ENCODE assay signal across 8 cellular contexts in the genomic region with DNA sequence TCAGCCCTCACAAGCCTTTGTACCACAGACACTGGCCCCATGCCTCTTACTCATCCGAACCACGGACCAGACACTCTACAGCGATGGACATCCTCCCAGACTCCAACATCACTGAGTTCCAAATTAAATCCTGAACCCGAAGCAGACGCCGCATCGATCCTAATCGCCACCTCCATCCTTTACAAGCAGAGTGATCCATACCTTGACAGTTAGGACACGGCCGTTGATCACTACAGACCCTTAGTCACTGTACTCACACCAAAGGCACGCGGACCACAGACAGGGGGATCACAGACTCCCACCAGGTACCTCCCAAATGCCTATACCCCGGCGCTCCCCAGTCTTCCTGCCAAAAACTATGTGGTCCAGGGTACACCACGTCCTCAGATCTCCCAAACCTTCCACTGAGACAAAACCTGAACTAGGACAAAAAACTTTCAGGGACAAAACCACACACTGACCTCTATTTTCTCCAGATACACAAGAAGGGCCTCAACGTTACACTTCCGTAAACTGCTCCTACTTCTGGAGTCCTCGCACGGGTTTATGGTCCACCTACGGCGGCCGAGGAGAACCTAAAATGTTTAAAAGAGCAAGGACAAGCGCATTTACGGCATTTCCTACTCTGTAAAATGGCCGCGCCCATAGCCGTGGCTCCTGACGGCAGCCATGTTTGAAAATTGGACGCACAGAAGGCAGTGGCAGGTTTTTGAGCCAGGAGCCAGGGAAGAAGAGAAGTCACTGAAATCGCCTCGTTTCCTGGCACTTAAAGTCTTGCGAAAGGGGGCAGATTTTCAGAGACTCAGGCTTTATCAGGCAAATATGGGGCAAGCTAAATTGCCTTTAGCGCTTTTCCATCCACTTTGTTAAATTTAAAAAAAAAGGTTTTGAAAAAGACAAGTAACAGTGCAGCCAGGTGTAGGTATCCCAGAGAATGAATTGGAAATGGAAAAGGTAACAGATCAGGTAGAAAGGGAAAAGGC. TPM values are rescaled to one million over a fixed set of nuclear protein-coding genes. Genes with fewer than 3 reads are reported as not detected.
A peak's percentile ranks its signal among the peaks of the same experiment; 100 is the strongest.
DNase-seq lines count a peak whose midpoint lies in the region; ATAC-seq and TF ChIP-seq lines count a peak whose summit lies in the region.

A gene (minus strand): TSS at position 532 of the 983 bp plus-strand sequence. CDS start 12,480 bp downstream, outside the sequence.

- H3K9me3 Mint-ChIP-seq in progenitor cell of endocrine pancreas (ENCODE audit: low read depth) = peaks cover 55% of the 10 kb centered on the region

- H3K36me3 Mint-ChIP-seq in T-helper 17 cell (ENCODE audit: low read depth) = peaks cover 6% of the 10 kb centered on the region
- peaks cover 58% of the 10 kb centered on the region for H3K36me3 Mint-ChIP-seq in progenitor cell of endocrine pancreas (ENCODE audit: insufficient read depth)

- intact Hi-C loops in left ventricle myocardium inferior (cut with micrococcal nuclease) (no loop called here), upper lobe of right lung (cut with DNase I) (no loop called here)

- H3K4me1 ChIP-seq in HAP-1 (no peaks in the 10 kb centered on the region; the same call in 1 of the 2 replicates), left ventricle myocardium inferior (peaks cover 39% of the 10 kb centered on the region), upper lobe of right lung (peaks cover 11% of the 10 kb centered on the region)

- H3K4me3 ChIP-seq in HAP-1 (peak within 1 kb of the TSS; percentile 76), left ventricle myocardium inferior (peak within 1 kb of the TSS; percentile 96), upper lobe of right lung (peak within 1 kb of the TSS; percentile 82)

- in situ Hi-C loops in HAP-1 (cut with MboI; ENCODE audit: low sequenced_read_pairs) = no loop called here

- H3K4me3 Mint-ChIP-seq in T-helper 17 cell = peak within 1 kb of the TSS; percentile 89
- peak within 1 kb of the TSS; percentile 97 for H3K4me3 Mint-ChIP-seq in progenitor cell of endocrine pancreas (ENCODE audit: low read depth)

- H3K36me3 ChIP-seq in HAP-1 (replicated peaks) = no peaks in the 10 kb centered on the region
- H3K36me3 ChIP-seq in left ventricle myocardium inferior = peaks cover 27% of the 10 kb centered on the region
- H3K36me3 ChIP-seq in upper lobe of right lung = no peaks in the 10 kb centered on the region

- H3K27ac ChIP-seq in angular gyrus (ENCODE audit: low read depth, low read length) (peak within 1 kb of the TSS; percentile 38), left ventricle myocardium inferior (replicated peaks) (peak within 1 kb of the TSS; percentile 82), upper lobe of right lung (peak within 1 kb of the TSS; percentile 88)

- H3K4me1 Mint-ChIP-seq in T-helper 17 cell (no peaks in the 10 kb centered on the region), progenitor cell of endocrine pancreas (ENCODE audit: low read depth) (peaks cover 5% of the 10 kb centered on the region)

- DNase-seq in EH (ENCODE audit: low read depth) (peak; percentile 94), HAP-1 (ENCODE audit: low spot score in 2 of 2) (peak; percentile 89 to 94), NCI-H1105 treated with DMSO at 0.1 percent for 48 hours (lab: John Stamatoyannopoulos, UW) (peak; percentile 96), T-helper 17 cell (peak; percentile 67 to 79 (median 77)), left ventricle myocardium inferior (peak; percentile 90), progenitor cell of endocrine pancreas (ENCODE audit: low spot score, unreplicated experiment) (peak; percentile 68), upper lobe of right lung (peak; percentile 92)

- H3K27me3 Mint-ChIP-seq in T-helper 17 cell (no peaks in the 10 kb centered on the region), progenitor cell of endocrine pancreas (no peaks in the 10 kb centered on the region)

- ATAC-seq in T-helper 17 cell = peak; percentile 97
- ATAC-seq in upper lobe of right lung = peak; percentile 100

- H3K27me3 ChIP-seq in HAP-1 (ENCODE audit: low read depth) = no peaks in the 10 kb centered on the region
- no peaks in the 10 kb centered on the region for H3K27me3 ChIP-seq in left ventricle myocardium inferior (ENCODE audit: low read depth)
- H3K27me3 ChIP-seq in upper lobe of right lung = no peaks in the 10 kb centered on the region

- H3K27ac Mint-ChIP-seq in T-helper 17 cell (peak within 1 kb of the TSS; percentile 82), progenitor cell of endocrine pancreas (peak within 1 kb of the TSS; percentile 95)

- H3K9me3 ChIP-seq in HAP-1 (peaks cover 2% of the 10 kb centered on the region; the same call in 1 of the 2 replicates), T-helper 17 cell (ENCODE audit: control insufficient read depth, low read length, poor library complexity, severe bottlenecking) (peaks cover 33% of the 10 kb centered on the region), left ventricle myocardium inferior (replicated peaks) (peaks cover 79% of the 10 kb centered on the region), upper lobe of right lung (peaks cover 41% of the 10 kb centered on the region)

- TF ChIP-seq CTCF in left ventricle myocardium inferior (IDR thresholded peaks at IDR 0.05; ENCODE audit: borderline replicate concordance) = no peak
- TF ChIP-seq CTCF in progenitor cell of endocrine pancreas (IDR thresholded peaks at IDR 0.05; ENCODE audit: unreplicated experiment) = no peak
- TF ChIP-seq CTCF in upper lobe of right lung (IDR thresholded peaks at IDR 0.05) = no peak

RNA-seq across cellular contexts. Expression of the gene that starts here (rescaled TPM):
- 10 to 100 TPM; 33.5 to 36.0 TPM for total RNA-seq in T-helper 17 cell
- total RNA-seq in left ventricle myocardium inferior = 8.0 TPM
- total RNA-seq in progenitor cell of endocrine pancreas = 14.2 and 14.3 TPM in 2 replicates
- 13.0 TPM for total RNA-seq in upper lobe of right lung

Comparison
In these comparisons a context has a peak if more than half of its experiments do, and no peak if none do; other contexts are left out.
1. Peak in every context shown above with its lines: DNase-seq, ATAC-seq, H3K4me3 ChIP-seq and H3K27ac ChIP-seq.
2. H3K27ac ChIP-seq: peak in every context shown above with its lines; median percentile 88 in upper lobe of right lung; 82 in left ventricle myocardium inferior; 38 in angular gyrus.